Comparison of ENCODE assay signal across 31 cellular contexts in the genomic region with DNA sequence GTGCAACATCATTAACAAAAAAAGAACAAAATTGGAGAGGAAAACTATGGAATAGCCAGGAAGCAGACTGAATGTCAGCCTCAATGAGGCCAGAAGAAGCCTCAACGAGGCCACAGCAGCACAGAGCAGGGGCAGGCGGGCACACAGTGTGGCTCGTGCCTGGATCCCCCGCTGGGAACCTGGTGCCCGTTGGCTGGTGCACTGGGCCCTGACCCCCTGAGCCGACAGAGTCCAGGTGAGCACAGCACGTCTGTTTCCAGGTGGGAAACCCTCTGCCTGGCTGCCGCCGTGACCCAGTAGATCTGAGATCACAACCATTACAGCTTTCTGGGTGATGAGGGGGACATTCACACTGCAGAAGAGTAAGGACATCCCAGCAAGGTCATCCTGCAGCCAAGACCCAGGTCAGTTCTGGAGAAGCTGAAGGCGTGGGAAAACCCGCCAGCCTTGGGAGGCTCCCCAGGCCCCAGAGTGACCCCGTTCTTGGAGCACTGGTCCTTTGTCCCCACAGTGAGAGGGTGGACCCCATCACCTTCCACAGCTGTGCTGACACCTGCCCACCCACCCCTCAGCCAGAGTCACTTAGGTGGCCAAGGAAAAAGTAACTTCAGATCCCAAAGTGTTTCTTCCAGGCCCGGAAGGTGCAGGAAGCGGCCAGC.
"Had no signal": no experiment of that assay in that cellular context is flagged by ENCODE, and none has a peak within 500 bp of the region (broad histone marks: within the 10 kb centered on the region; RNA-seq: fewer than 3 reads in every experiment).

No MANE protein-coding gene starts in this region.

- H3K4me1 Mint-ChIP-seq: activated CD4-positive, alpha-beta T cell treated with anti-CD3 and anti-CD28 coated beads for 36 hours; activated CD4-positive, alpha-beta T cell treated with anti-CD3 and anti-CD28 coated beads, Interleukin-2, amount 10 ng/mL, durations not matched to agents 24 days and 14 days; activated CD8-positive, alpha-beta memory T cell treated with anti-CD3 and anti-CD28 coated beads, Interleukin-2, amount 10 ng/mL, durations not matched to agents 7 days and 5 days; activated naive CD4-positive, alpha-beta T cell treated with anti-CD3 and anti-CD28 coated beads, Interleukin-2, amount 50 U/mL, for 24 hours; activated naive CD8-positive, alpha-beta T cell treated with anti-CD3 and anti-CD28 coated beads for 36 hours; activated naive CD8-positive, alpha-beta T cell treated with anti-CD3 and anti-CD28 coated beads, Interleukin-2, amount 50 U/mL, for 24 hours had no signal

- H3K36me3 ChIP-seq: adrenal gland, colonic mucosa, esophagus squamous epithelium had no signal

- H3K4me3 Mint-ChIP-seq: activated CD4-positive, alpha-beta memory T cell treated with anti-CD3 and anti-CD28 coated beads for 36 hours; activated CD4-positive, alpha-beta T cell treated with anti-CD3 and anti-CD28 coated beads for 36 hours; activated CD4-positive, alpha-beta T cell treated with anti-CD3 and anti-CD28 coated beads, Interleukin-2, amount 10 ng/mL, durations not matched to agents 24 days and 14 days; activated CD8-positive, alpha-beta memory T cell treated with anti-CD3 and anti-CD28 coated beads, Interleukin-2, amount 10 ng/mL, durations not matched to agents 7 days and 5 days; activated CD8-positive, alpha-beta T cell treated with anti-CD3 and anti-CD28 coated beads, Interleukin-2, amount 10 ng/mL, durations not matched to agents 7 days and 5 days; activated naive CD4-positive, alpha-beta T cell treated with anti-CD3 and anti-CD28 coated beads for 36 hours; activated naive CD4-positive, alpha-beta T cell treated with anti-CD3 and anti-CD28 coated beads, Interleukin-2, amount 50 U/mL, for 24 hours; activated naive CD8-positive, alpha-beta T cell treated with anti-CD3 and anti-CD28 coated beads for 36 hours; activated naive CD8-positive, alpha-beta T cell treated with anti-CD3 and anti-CD28 coated beads, Interleukin-2, amount 50 U/mL, for 24 hours; activated T-helper 1 cell treated with anti-CD3 and anti-CD28 coated beads, Interleukin-12 subunit alpha, Interleukin-12 subunit beta, Interleukin-2, Interleukin-4 antibody, amounts not matched to agents 30 ng/mL and 10 ng/mL and 1 ng/mL, durations not matched to agents 14 hours and 24 hours and 36 hours; dendritic cell treated with granulocyte-macrophage colony-stimulating factor and Interleukin-4, amounts not matched to agents 40 ng/mL and 50 ng/mL, for 4 days had no signal

- H3K27ac Mint-ChIP-seq: activated CD4-positive, alpha-beta memory T cell treated with anti-CD3 and anti-CD28 coated beads for 36 hours; activated CD4-positive, alpha-beta T cell treated with anti-CD3 and anti-CD28 coated beads for 36 hours; activated CD4-positive, alpha-beta T cell treated with anti-CD3 and anti-CD28 coated beads, Interleukin-2, amount 10 ng/mL, durations not matched to agents 24 days and 14 days; activated CD8-positive, alpha-beta memory T cell treated with anti-CD3 and anti-CD28 coated beads, Interleukin-2, amount 10 ng/mL, durations not matched to agents 7 days and 5 days; activated CD8-positive, alpha-beta T cell treated with anti-CD3 and anti-CD28 coated beads, Interleukin-2, amount 10 ng/mL, durations not matched to agents 7 days and 5 days; activated naive CD4-positive, alpha-beta T cell treated with anti-CD3 and anti-CD28 coated beads for 36 hours; activated naive CD4-positive, alpha-beta T cell treated with anti-CD3 and anti-CD28 coated beads, Interleukin-2, amount 50 U/mL, for 24 hours; activated naive CD8-positive, alpha-beta T cell treated with anti-CD3 and anti-CD28 coated beads for 36 hours; activated naive CD8-positive, alpha-beta T cell treated with anti-CD3 and anti-CD28 coated beads, Interleukin-2, amount 50 U/mL, for 24 hours; activated T-helper 1 cell treated with anti-CD3 and anti-CD28 coated beads, Interleukin-12 subunit alpha, Interleukin-12 subunit beta, Interleukin-2, Interleukin-4 antibody, amounts not matched to agents 30 ng/mL and 10 ng/mL and 1 ng/mL, durations not matched to agents 14 hours and 24 hours and 36 hours; activated T-helper 2 cell treated with anti-CD3 and anti-CD28 coated beads, Interferon-gamma antibody, Interleukin-2, Interleukin-4, amounts not matched to agents 10 μg/mL and 5 μg/mL and 100 μg/mL, durations not matched to agents 14 hours and 24 hours and 36 hours; dendritic cell treated with granulocyte-macrophage colony-stimulating factor and Interleukin-4, amounts not matched to agents 40 ng/mL and 50 ng/mL, for 4 days had no signal

- H3K9me3 ChIP-seq: adrenal gland, body of pancreas, colonic mucosa, esophagus squamous epithelium had no signal

- H3K9me3 Mint-ChIP-seq: activated CD4-positive, alpha-beta memory T cell treated with anti-CD3 and anti-CD28 coated beads for 36 hours; activated naive CD4-positive, alpha-beta T cell treated with anti-CD3 and anti-CD28 coated beads for 36 hours; activated naive CD4-positive, alpha-beta T cell treated with anti-CD3 and anti-CD28 coated beads, Interleukin-2, amount 50 U/mL, for 24 hours; activated naive CD8-positive, alpha-beta T cell treated with anti-CD3 and anti-CD28 coated beads for 36 hours; activated naive CD8-positive, alpha-beta T cell treated with anti-CD3 and anti-CD28 coated beads, Interleukin-2, amount 50 U/mL, for 24 hours; activated T-helper 1 cell treated with anti-CD3 and anti-CD28 coated beads, Interleukin-12 subunit alpha, Interleukin-12 subunit beta, Interleukin-2, Interleukin-4 antibody, amounts not matched to agents 30 ng/mL and 10 ng/mL and 1 ng/mL, durations not matched to agents 14 hours and 24 hours and 36 hours; activated T-helper 2 cell treated with anti-CD3 and anti-CD28 coated beads, Interferon-gamma antibody, Interleukin-2, Interleukin-4, amounts not matched to agents 10 μg/mL and 5 μg/mL and 100 μg/mL, durations not matched to agents 14 hours and 24 hours and 36 hours had no signal

- H3K36me3 Mint-ChIP-seq: activated CD4-positive, alpha-beta memory T cell treated with anti-CD3 and anti-CD28 coated beads for 36 hours; activated CD8-positive, alpha-beta memory T cell treated with anti-CD3 and anti-CD28 coated beads, Interleukin-2, amount 10 ng/mL, durations not matched to agents 7 days and 5 days; activated naive CD4-positive, alpha-beta T cell treated with anti-CD3 and anti-CD28 coated beads, Interleukin-2, amount 50 U/mL, for 24 hours; activated naive CD8-positive, alpha-beta T cell treated with anti-CD3 and anti-CD28 coated beads for 36 hours had no signal

- H3K27ac ChIP-seq: adrenal gland, body of pancreas, colonic mucosa, dorsolateral prefrontal cortex, esophagus squamous epithelium had no signal

- H3K4me1 ChIP-seq: adrenal gland, body of pancreas, colonic mucosa, esophagus squamous epithelium had no signal

- DNase-seq: activated CD4-positive, alpha-beta memory T cell treated with anti-CD3 and anti-CD28 coated beads for 36 hours; activated CD4-positive, alpha-beta T cell treated with anti-CD3 and anti-CD28 coated beads for 36 hours; activated CD4-positive, alpha-beta T cell treated with anti-CD3 and anti-CD28 coated beads, Interleukin-2, amount 10 ng/mL, durations not matched to agents 24 days and 14 days; activated CD4-positive, CD25-positive, alpha-beta regulatory T cell; activated CD4-positive, CD25-positive, alpha-beta regulatory T cell treated with anti-CD3 and anti-CD28 coated beads, Interleukin-2, amount 50 U/mL, for 72 hours; activated CD8-positive, alpha-beta memory T cell treated with anti-CD3 and anti-CD28 coated beads, Interleukin-2, amount 10 ng/mL, durations not matched to agents 7 days and 5 days; activated CD8-positive, alpha-beta memory T cell treated with anti-CD3 and anti-CD28 coated beads, Interleukin-2, amount 50 U/mL, for 4 hours; activated CD8-positive, alpha-beta T cell treated with anti-CD3 and anti-CD28 coated beads, Interleukin-2, amount 10 ng/mL, durations not matched to agents 7 days and 5 days; activated effector memory CD4-positive, alpha-beta T cell treated with anti-CD3 and anti-CD28 coated beads, Interleukin-2, amount 50 U/mL, for 16 hours; activated naive CD4-positive, alpha-beta T cell treated with anti-CD3 and anti-CD28 coated beads for 36 hours; activated naive CD8-positive, alpha-beta T cell treated with anti-CD3 and anti-CD28 coated beads for 36 hours; activated naive CD8-positive, alpha-beta T cell treated with anti-CD3 and anti-CD28 coated beads, Interleukin-2, amount 50 U/mL, for 24 hours; activated T-cell treated with anti-CD3 and anti-CD28 coated beads, Interleukin-2, amount 50 U/mL, for 1 hour; activated T-cell treated with anti-CD3 and anti-CD28 coated beads, Interleukin-2, amount 50 U/mL, for 48 hours; adrenal gland; amygdala; aorta; body of pancreas; central memory CD4-positive, alpha-beta T cell; cerebellar nuclear complex; colonic mucosa; dorsolateral prefrontal cortex; effector memory CD4-positive, alpha-beta T cell; erythroblast; esophagus squamous epithelium; foreskin melanocyte; T-helper 2 cell had no signal

- H3K27me3 Mint-ChIP-seq: activated CD4-positive, alpha-beta T cell treated with anti-CD3 and anti-CD28 coated beads, Interleukin-2, amount 10 ng/mL, durations not matched to agents 24 days and 14 days; activated CD8-positive, alpha-beta memory T cell treated with anti-CD3 and anti-CD28 coated beads, Interleukin-2, amount 10 ng/mL, durations not matched to agents 7 days and 5 days; activated naive CD8-positive, alpha-beta T cell treated with anti-CD3 and anti-CD28 coated beads, Interleukin-2, amount 50 U/mL, for 24 hours; dendritic cell treated with granulocyte-macrophage colony-stimulating factor and Interleukin-4, amounts not matched to agents 40 ng/mL and 50 ng/mL, for 4 days had no signal

- ATAC-seq: activated CD4-positive, alpha-beta T cell treated with anti-CD3 and anti-CD28 coated beads for 36 hours; activated CD8-positive, alpha-beta memory T cell treated with anti-CD3 and anti-CD28 coated beads, Interleukin-2, amount 10 ng/mL, durations not matched to agents 7 days and 5 days; activated CD8-positive, alpha-beta T cell treated with anti-CD3 and anti-CD28 coated beads, Interleukin-2, amount 10 ng/mL, durations not matched to agents 7 days and 5 days; activated naive CD8-positive, alpha-beta T cell treated with anti-CD3 and anti-CD28 coated beads, Interleukin-2, amount 50 U/mL, for 24 hours; body of pancreas had no signal

- H3K4me3 ChIP-seq: adrenal gland, body of pancreas, colonic mucosa, dorsolateral prefrontal cortex, esophagus squamous epithelium had no signal

- H3K27me3 ChIP-seq: adrenal gland, body of pancreas, colonic mucosa, esophagus squamous epithelium had no signal
